Comparison of ENCODE assay signal across 23 cellular contexts in genomic region chr20:51791626-51792025, GRCh38. TPM values are rescaled to one million over a fixed set of nuclear protein-coding genes. Genes with fewer than 3 reads are reported as not detected.
"Had no signal": no experiment of that assay in that cellular context is flagged by ENCODE, and none has a peak within 500 bp of the region (broad histone marks: within the 10 kb centered on the region; RNA-seq: fewer than 3 reads in every experiment).

No MANE protein-coding gene starts in this region.

- DNase-seq: Karpas-422, KBM-7, MG63, NCI-H1092, NCI-H1105 treated with DMSO at 0.1 percent for 48 hours, NCI-H1417 treated with DMSO at 0.1 percent for 48 hours, NCI-H146, NCI-H1694 treated with DMSO at 0.1 percent for 48 hours, NCI-H2029, NCI-H2081 treated with DMSO at 0.1 percent for 48 hours, NCI-H226, NCI-H446, NCI-H510A, NCI-H524 treated with DMSO at 0.1 percent for 48 hours, NCI-H69, NCI-H774, Right ventricle myocardium superior, RPMI8226, SIG-M5 had no signal

- H3K4me1 ChIP-seq: SJSA1 had no signal

- FAIRE-seq: RCC 7860 had no signal

- H3K4me3 ChIP-seq: MG63, SJSA1, SK-N-MC had no signal

- H3K27me3 ChIP-seq: MG63, SJSA1 had no signal

- H3K36me3 ChIP-seq: MG63, SJSA1 had no signal

- H3K9me3 ChIP-seq: MG63, SJSA1 had no signal

- H3K27ac ChIP-seq: SJSA1, SK-N-MC had no signal

RNA-seq across cellular contexts. Expression of gene SALL4, which starts 10.7 kb away (rescaled TPM):
- total RNA-seq: HT1080 had no signal
